27 cellular contexts compared by ENCODE assay signal in the genomic region with DNA sequence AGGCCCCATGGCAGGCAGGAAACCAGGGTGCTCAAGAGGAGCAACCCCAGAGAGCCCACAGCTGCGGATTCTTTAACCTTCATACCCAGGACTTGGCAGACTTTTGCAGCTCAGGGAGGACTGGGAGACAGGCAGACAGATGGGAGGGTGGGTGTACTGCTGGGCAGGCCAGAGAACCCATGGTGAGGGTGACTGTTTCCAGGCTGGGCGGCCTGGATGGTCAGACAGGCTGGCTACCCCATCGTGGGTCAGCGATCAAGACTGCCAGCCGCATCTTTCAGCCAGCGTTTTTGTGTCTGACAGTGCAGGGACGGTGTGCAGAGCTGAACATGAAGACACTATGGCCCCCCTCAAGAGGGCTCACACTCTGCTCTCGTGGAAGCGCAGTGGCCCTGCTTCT.
"Had no signal": no experiment of that assay in that cellular context is flagged by ENCODE, and none has a peak within 500 bp of the region (broad histone marks: within the 10 kb centered on the region; RNA-seq: fewer than 3 reads in every experiment).

No MANE protein-coding gene starts in this region.

- ATAC-seq: activated CD8-positive, alpha-beta T cell treated with anti-CD3 and anti-CD28 coated beads for 36 hours; Panc1 had no signal

- H3K9me3 ChIP-seq: ascending aorta, SJSA1 had no signal

- DNase-seq: activated B cell treated with CpG ODN at 0.5 μM for 24 hours; activated CD4-positive, alpha-beta T cell treated with anti-CD3 and anti-CD28 coated beads, Interleukin-2, amount 10 ng/mL, durations not matched to agents 24 days and 14 days; activated CD4-positive, alpha-beta T cell treated with anti-CD3 and anti-CD28 coated beads, Interleukin-2, amount 50 U/mL, for 4 hours; activated CD8-positive, alpha-beta T cell treated with anti-CD3 and anti-CD28 coated beads for 36 hours; activated gamma-delta T cell; activated naive CD4-positive, alpha-beta T cell treated with Interleukin-2 at 50 U/mL for 16 hours; activated naive CD8-positive, alpha-beta T cell treated with anti-CD3 and anti-CD28 coated beads, Interleukin-2, amount 10 ng/mL, durations not matched to agents 7 days and 5 days; activated T-cell treated with anti-CD3 and anti-CD28 coated beads, Interleukin-2, amount 50 U/mL, for 1 hour; amygdala; Karpas-422; KBM-7; NCI-H1048; NCI-H1436 treated with DMSO at 0.1 percent for 48 hours; NCI-H1694 treated with DMSO at 0.1 percent for 48 hours; NCI-H2029; NCI-H345; NCI-H524 treated with DMSO at 0.1 percent for 48 hours; SHP77 treated with DMSO at 0.1 percent for 48 hours; SW 1271; T-helper 1 cell; T-helper 2 cell; T-helper 9 cell had no signal

- H3K4me1 ChIP-seq: ascending aorta, SJSA1 had no signal

- H3K27ac ChIP-seq: ascending aorta, cardiac muscle cell, SJSA1, VCaP had no signal

- H3K27me3 ChIP-seq: ascending aorta, cardiac muscle cell, SJSA1 had no signal

- H3K36me3 ChIP-seq: ascending aorta, cardiac muscle cell, SJSA1 had no signal

- H3K4me3 ChIP-seq: ascending aorta, cardiac muscle cell, SJSA1 had no signal
